ENCODE assay signal across 9 cellular contexts in genomic region chr1:75725256-75725655, GRCh38. TPM values are rescaled to one million over a fixed set of nuclear protein-coding genes. Genes with fewer than 3 reads are reported as not detected.
A peak's percentile ranks its signal among the peaks of the same experiment; 100 is the strongest.
DNase-seq lines count a peak whose midpoint lies in the region; ATAC-seq, FAIRE-seq and TF ChIP-seq lines count a peak whose summit lies in the region.
"Had no signal": no experiment of that assay in that cellular context is flagged by ENCODE, and none has a peak within 500 bp of the region (broad histone marks: within the 10 kb centered on the region; RNA-seq: fewer than 3 reads in every experiment).

No MANE protein-coding gene starts in this region.

- H3K4me3 ChIP-seq in heart right ventricle, result peak overlapping the region; percentile 66 to 93 (median 72)
- peak overlapping the region; percentile 81 to 92 for H3K4me3 ChIP-seq in kidney (ENCODE audit: low read length in 2 of 2)
- peak overlapping the region; percentile 70 to 79 for H3K4me3 ChIP-seq in testis

- H3K27me3 ChIP-seq in heart right ventricle (no peaks in the 10 kb centered on the region), testis (no peaks in the 10 kb centered on the region)

- H3K9me3 ChIP-seq in heart right ventricle, result no peaks in the 10 kb centered on the region
- H3K9me3 ChIP-seq in kidney (ENCODE audit: control insufficient read depth in 1 of 2, low read length in 2 of 2), result no peaks in the 10 kb centered on the region
- H3K9me3 ChIP-seq in testis, result no peaks in the 10 kb centered on the region

- ATAC-seq in heart right ventricle, result no peak
- ATAC-seq in left ventricle myocardium superior, result no peak
- ATAC-seq in GM18870 (IDR thresholded peaks at IDR 0.05; ENCODE audit: unreplicated experiment), result no peak

- no peak for TF ChIP-seq POLR2A in testis (IDR thresholded peaks at IDR 0.05)

- intact Hi-C loops in heart right ventricle (cut with DNase I) (loop anchor here in 6 of 10 donors (2.0 to 10.0 kb wide), 3 partner anchors 60 to 62 kb away; partner anchors contain the start of gene RABGGTB (in 6 of the 6)), left ventricle myocardium superior (cut with micrococcal nuclease) (no loop called here), kidney (cut with DNase I) (no loop called here), testis (cut with DNase I; ENCODE audit: low total_unique reads) (no loop called here)

- WGBS in heart right ventricle, 2 donors, result 3 to 9% methylated on average over 1 of the region's 1 CpG
- 3% methylated on average over 1 of the region's 1 CpG for whole genome bisulfite sequencing in testis, 2 donors

- FAIRE-seq in kidney (lab: Jason Lieb, UNC), result peak; percentile 15
- FAIRE-seq: frontal cortex had no signal

- H3K4me1 ChIP-seq in heart right ventricle (peaks cover 0 to 35% (median 28%) of the 10 kb centered on the region in 9 donors), kidney (ENCODE audit: control insufficient read depth in 1 of 2, insufficient read depth in 1 of 2, low read depth in 1 of 2, low read length in 2 of 2) (peaks cover 5 to 9% of the 10 kb centered on the region in 2 donors), testis (peaks cover 19% of the 10 kb centered on the region)

- peak overlapping the region; percentile 92 to 93 for H3K9ac ChIP-seq in kidney (ENCODE audit: low read length in 2 of 2)

- H3K27ac ChIP-seq in heart right ventricle (peak overlapping the region; percentile 80 to 96 (median 92)), kidney (ENCODE audit: low read depth in 2 of 2, low read length in 2 of 2) (peak overlapping the region; percentile 19 to 96), testis (peak overlapping the region; percentile 94 to 95)

- DNase-seq in heart right ventricle (no peak), left ventricle myocardium superior (no peak), amniotic epithelial cell (ENCODE audit: low read depth) (peak; percentile 39), kidney (no peak), testis (no peak), NCI-H526 treated with DMSO at 0.1 percent for 48 hours (lab: John Stamatoyannopoulos, UW) (no peak), cerebellar nuclear complex (lab: John Stamatoyannopoulos, UW) (no peak)

- no peaks in the 10 kb centered on the region for H3K36me3 ChIP-seq in heart right ventricle
- H3K36me3 ChIP-seq in kidney (ENCODE audit: control insufficient read depth in 1 of 2, insufficient read depth in 2 of 2, low read length in 2 of 2), result no peaks in the 10 kb centered on the region
- H3K36me3 ChIP-seq in testis (ENCODE audit: low read depth, missing control alignments), result no peaks in the 10 kb centered on the region

- TF ChIP-seq CTCF in heart right ventricle (IDR thresholded peaks at IDR 0.05) (no peak), kidney (IDR thresholded peaks at IDR 0.05; ENCODE audit: borderline replicate concordance, extremely low read depth, insufficient read depth) (no peak), testis (IDR thresholded peaks at IDR 0.05) (no peak)

RNA-seq across cellular contexts. Expression of gene ACADM, which starts 0.7 kb away (rescaled TPM):
- total RNA-seq in heart right ventricle (100 to 1,000 TPM; 174 to 425 (median 360) TPM), left ventricle myocardium superior (357 TPM), kidney (52.1 TPM), testis (10 to 100 TPM; 57.7 to 77.6 TPM)
- polyA plus RNA-seq in heart right ventricle (10 to 100 TPM; 39.3 to 50.4 TPM), kidney (ENCODE audit: insufficient read depth, low read depth, low replicate concordance) (196 TPM), testis (ENCODE audit: insufficient read depth, low read depth, low replicate concordance) (67.9 TPM)

Comparison
In these comparisons a context has a peak if more than half of its experiments do, and no peak if none do; other contexts are left out.
1. intact Hi-C loops: an anchor here in heart right ventricle (2.0 to 10.0 kb wide); none called in left ventricle myocardium superior, kidney and testis.